Comparison of ENCODE assay signal across 19 cellular contexts in genomic region chr14:99249389-99249788, GRCh38. TPM values are rescaled to one million over a fixed set of nuclear protein-coding genes. Genes with fewer than 3 reads are reported as not detected.
DNase-seq lines count a peak whose midpoint lies in the region; ATAC-seq, FAIRE-seq and TF ChIP-seq lines count a peak whose summit lies in the region.
"Had no signal": no experiment of that assay in that cellular context is flagged by ENCODE, and none has a peak within 500 bp of the region (broad histone marks: within the 10 kb centered on the region; RNA-seq: fewer than 3 reads in every experiment).

No MANE protein-coding gene starts in this region.

- H3K9me3 ChIP-seq in CD4-positive, alpha-beta T cell (ENCODE audit: control insufficient read depth, low read length) = no peaks in the 10 kb centered on the region
- H3K9me3 ChIP-seq in neuronal stem cell (replicated peaks in 1 of 2; ENCODE audit: control insufficient read depth in 2 of 2, insufficient read depth in 1 of 2, low read depth in 1 of 2, low read length in 2 of 2) = no peaks in the 10 kb centered on the region
- H3K9me3 ChIP-seq: gastroesophageal sphincter, upper lobe of right lung had no signal

- DNase-seq in activated CD4-positive, CD25-positive, alpha-beta regulatory T cell (lab: John Stamatoyannopoulos, UW) = no peak
- DNase-seq in CD4-positive, alpha-beta T cell = no peak
- DNase-seq in activated T-helper 1 cell treated with anti-CD3 and anti-CD28 coated beads, Interleukin-12 subunit alpha, Interleukin-12 subunit beta, Interleukin-2, Interleukin-4 antibody, amounts not matched to agents 30 ng/mL and 10 ng/mL and 1 ng/mL, durations not matched to agents 14 hours and 24 hours and 36 hours (ENCODE audit: low spot score) = no peak
- peak; percentile 84 to 90 for DNase-seq in foreskin keratinocyte
- no peak for DNase-seq in HTR-8/SVneo (ENCODE audit: insufficient read length, low spot score)
- no peak for DNase-seq in neuronal stem cell (ENCODE audit: low spot score)
- DNase-seq: activated CD8-positive, alpha-beta memory T cell treated with anti-CD3 and anti-CD28 coated beads, Interleukin-2, amount 50 U/mL, for 48 hours; anterior cingulate cortex; HCEC 1CT; IMR-90; left ventricle myocardium superior; NCI-H1092; PC-9 had no signal

- H3K23ac ChIP-seq in neuronal stem cell (ENCODE audit: low read depth, low read length, poor library complexity) = no peak overlapping the region

- intact Hi-C loops in CD4-positive, alpha-beta T cell (cut with DNase I, micrococcal nuclease) = no loop called here
- intact Hi-C loops in activated T-helper 1 cell treated with anti-CD3 and anti-CD28 coated beads, Interleukin-12 subunit alpha, Interleukin-12 subunit beta, Interleukin-2, Interleukin-4 antibody, amounts not matched to agents 30 ng/mL and 10 ng/mL and 1 ng/mL, durations not matched to agents 14 hours and 24 hours and 36 hours (cut with micrococcal nuclease) = loop anchor here (2.0 to 10.0 kb wide), 2 partner anchors 15 to 815 kb away; partner anchors contain the start of gene EVL

- H3K4me3 ChIP-seq in neuronal stem cell (ENCODE audit: low read length in 2 of 2) = no peak overlapping the region
- H3K4me3 ChIP-seq: gastroesophageal sphincter, PC-9, upper lobe of right lung had no signal

- H2BK12ac ChIP-seq in neuronal stem cell (ENCODE audit: low read length) = no peak overlapping the region

- H3K14ac ChIP-seq in neuronal stem cell (ENCODE audit: low read length) = no peak overlapping the region

- H2BK5ac ChIP-seq in neuronal stem cell (ENCODE audit: low read length) = no peak overlapping the region

- peak overlapping the region; percentile 97 for H3K27ac ChIP-seq in CD4-positive, alpha-beta T cell (ENCODE audit: low read depth, low read length)
- H3K27ac ChIP-seq in foreskin keratinocyte (peak overlapping the region; percentile 50), neuronal stem cell (replicated peaks; ENCODE audit: low read length) (no peak overlapping the region)
- H3K27ac ChIP-seq: gastroesophageal sphincter, PC-9, upper lobe of right lung had no signal

- no CpG with 5 or more reads among the region's 6 CpGs for WGBS in neuronal stem cell (ENCODE audit: extremely low coverage in 2 of 2, insufficient read length in 2 of 2, insufficient replicate concordance in 1 of 2), 2 donors

- no peak overlapping the region for H3K4me2 ChIP-seq in neuronal stem cell (ENCODE audit: insufficient read depth, low read length, poor library complexity, severe bottlenecking)
- H3K4me2 ChIP-seq: PC-9 had no signal

- H3K4ac ChIP-seq in neuronal stem cell (ENCODE audit: low read length) = no peak overlapping the region

- no peak overlapping the region for H2AFZ ChIP-seq in neuronal stem cell (ENCODE audit: low read length)
- H2AFZ ChIP-seq: PC-9 had no signal

- peaks cover 90% of the 10 kb centered on the region for H3K36me3 Mint-ChIP-seq in CD4-positive, alpha-beta T cell (ENCODE audit: low read depth)
- H3K36me3 Mint-ChIP-seq in activated T-helper 1 cell treated with anti-CD3 and anti-CD28 coated beads, Interleukin-12 subunit alpha, Interleukin-12 subunit beta, Interleukin-2, Interleukin-4 antibody, amounts not matched to agents 30 ng/mL and 10 ng/mL and 1 ng/mL, durations not matched to agents 14 hours and 24 hours and 36 hours (ENCODE audit: low read depth) = peaks cover 27% of the 10 kb centered on the region

- H4K8ac ChIP-seq in neuronal stem cell (ENCODE audit: low read depth, low read length) = no peak overlapping the region

- peak; percentile 63 to 78 for ATAC-seq in activated CD4-positive, CD25-positive, alpha-beta regulatory T cell treated with anti-CD3 and anti-CD28 coated beads, Interleukin-2, amount 50 U/mL, for 24 hours
- no peak for ATAC-seq in CD4-positive, alpha-beta T cell (ENCODE audit: poor library complexity)
- peak; percentile 76 for ATAC-seq in foreskin keratinocyte
- ATAC-seq in GM19463 (IDR thresholded peaks at IDR 0.05; ENCODE audit: unreplicated experiment) = no peak
- ATAC-seq: gastroesophageal sphincter, left ventricle myocardium superior, SK-N-SH treated with all-trans-retinoic acid at 6 μM for 48 hours, upper lobe of right lung had no signal

- no peaks in the 10 kb centered on the region for H3K27me3 ChIP-seq in CD4-positive, alpha-beta T cell (ENCODE audit: control insufficient read depth, insufficient read depth, low read length)
- H3K27me3 ChIP-seq in foreskin keratinocyte (no peaks in the 10 kb centered on the region), neuronal stem cell (ENCODE audit: control insufficient read depth in 3 of 3, insufficient read depth in 3 of 3, low read depth in 1 of 3, low read length in 3 of 3) (peaks cover 14 to 74% (median 45%) of the 10 kb centered on the region in 3 experiments)

- H4K91ac ChIP-seq in neuronal stem cell (ENCODE audit: low read depth, low read length, poor library complexity) = no peak overlapping the region

- no peak for TF ChIP-seq CTCF in CD4-positive, alpha-beta T cell (IDR thresholded peaks at IDR 0.05)
- TF ChIP-seq CTCF in foreskin keratinocyte (conservative IDR thresholded peaks at IDR 0.05) = no peak

- CTCF ChIA-PET in CD4-positive, alpha-beta T cell (lab: Charles Lee) = interaction anchor here (0.8 to 1.3 kb wide), 2 partner anchors 11 to 17 kb away, joined by 3 to 4 read pairs; no protein-coding TSS in a partner anchor

- no peaks in the 10 kb centered on the region for H3K9me3 Mint-ChIP-seq in CD4-positive, alpha-beta T cell
- H3K9me3 Mint-ChIP-seq in activated T-helper 1 cell treated with anti-CD3 and anti-CD28 coated beads, Interleukin-12 subunit alpha, Interleukin-12 subunit beta, Interleukin-2, Interleukin-4 antibody, amounts not matched to agents 30 ng/mL and 10 ng/mL and 1 ng/mL, durations not matched to agents 14 hours and 24 hours and 36 hours = no peaks in the 10 kb centered on the region

- peaks cover 86% of the 10 kb centered on the region for H3K4me1 Mint-ChIP-seq in CD4-positive, alpha-beta T cell (ENCODE audit: low read depth)
- H3K4me1 Mint-ChIP-seq in activated T-helper 1 cell treated with anti-CD3 and anti-CD28 coated beads, Interleukin-12 subunit alpha, Interleukin-12 subunit beta, Interleukin-2, Interleukin-4 antibody, amounts not matched to agents 30 ng/mL and 10 ng/mL and 1 ng/mL, durations not matched to agents 14 hours and 24 hours and 36 hours (ENCODE audit: low read depth) = peaks cover 87% of the 10 kb centered on the region

- no peak overlapping the region for H2BK120ac ChIP-seq in neuronal stem cell (ENCODE audit: low read depth, low read length)

- H2AK5ac ChIP-seq in neuronal stem cell (ENCODE audit: low read depth, low read length) = no peak overlapping the region

- no peaks in the 10 kb centered on the region for H3K27me3 Mint-ChIP-seq in CD4-positive, alpha-beta T cell
- H3K27me3 Mint-ChIP-seq in activated T-helper 1 cell treated with anti-CD3 and anti-CD28 coated beads, Interleukin-12 subunit alpha, Interleukin-12 subunit beta, Interleukin-2, Interleukin-4 antibody, amounts not matched to agents 30 ng/mL and 10 ng/mL and 1 ng/mL, durations not matched to agents 14 hours and 24 hours and 36 hours (ENCODE audit: insufficient read depth) = no peaks in the 10 kb centered on the region

- H3K79me1 ChIP-seq in neuronal stem cell (ENCODE audit: low read depth, low read length) = no peaks in the 10 kb centered on the region

- H3K36me3 ChIP-seq in neuronal stem cell (replicated peaks in 1 of 2; ENCODE audit: control insufficient read depth in 2 of 2, insufficient read depth in 2 of 2, low read length in 2 of 2) = no peaks in the 10 kb centered on the region
- H3K36me3 ChIP-seq: gastroesophageal sphincter, upper lobe of right lung had no signal

- no peak overlapping the region for H3K9ac ChIP-seq in neuronal stem cell (ENCODE audit: low read depth, low read length, poor library complexity)

- peak overlapping the region; percentile 83 for H3K4me3 Mint-ChIP-seq in CD4-positive, alpha-beta T cell
- peak overlapping the region; percentile 79 for H3K4me3 Mint-ChIP-seq in activated T-helper 1 cell treated with anti-CD3 and anti-CD28 coated beads, Interleukin-12 subunit alpha, Interleukin-12 subunit beta, Interleukin-2, Interleukin-4 antibody, amounts not matched to agents 30 ng/mL and 10 ng/mL and 1 ng/mL, durations not matched to agents 14 hours and 24 hours and 36 hours

- H3K18ac ChIP-seq in neuronal stem cell (ENCODE audit: low read length) = no peak overlapping the region

- peak overlapping the region; percentile 99 for H3K27ac Mint-ChIP-seq in CD4-positive, alpha-beta T cell
- peak overlapping the region; percentile 92 for H3K27ac Mint-ChIP-seq in activated T-helper 1 cell treated with anti-CD3 and anti-CD28 coated beads, Interleukin-12 subunit alpha, Interleukin-12 subunit beta, Interleukin-2, Interleukin-4 antibody, amounts not matched to agents 30 ng/mL and 10 ng/mL and 1 ng/mL, durations not matched to agents 14 hours and 24 hours and 36 hours

- H3K4me1 ChIP-seq in foreskin keratinocyte (peaks cover 48% of the 10 kb centered on the region), neuronal stem cell (ENCODE audit: control insufficient read depth in 2 of 2, insufficient read depth in 1 of 2, low read depth in 1 of 2, low read length in 2 of 2) (peaks cover 3% of the 10 kb centered on the region in 2 donors)
- H3K4me1 ChIP-seq: upper lobe of right lung had no signal

- POLR2A ChIA-PET in CD4-positive, alpha-beta T cell (lab: Charles Lee) = interaction anchor here (1.2 to 83.0 kb wide), 3 partner anchors 6 to 1114 kb away, joined by 4 to 4389 read pairs (median 4389); partner anchors contain the start of gene BCL11B

- H2BK15ac ChIP-seq in neuronal stem cell (ENCODE audit: low read length) = no peak overlapping the region

- no peak for FAIRE-seq in HTR-8/SVneo (lab: Jason Lieb, UNC)
- FAIRE-seq: endothelial cell of umbilical vein had no signal

RNA-seq across cellular contexts. Expression of gene BCL11B, which starts 22.6 kb away (rescaled TPM):
- 100 to 1,000 TPM; 244 to 254 TPM for total RNA-seq in CD4-positive, alpha-beta T cell
- 43.5 and 45.4 TPM in 2 replicates for total RNA-seq in activated T-helper 1 cell treated with anti-CD3 and anti-CD28 coated beads, Interleukin-12 subunit alpha, Interleukin-12 subunit beta, Interleukin-2, Interleukin-4 antibody, amounts not matched to agents 30 ng/mL and 10 ng/mL and 1 ng/mL, durations not matched to agents 14 hours and 24 hours and 36 hours
- 15.4 and 16.3 TPM in 2 replicates for total RNA-seq in foreskin keratinocyte
- polyA plus RNA-seq in foreskin keratinocyte = 3.8 and 4.4 TPM in 2 replicates
- polyA plus RNA-seq in neuronal stem cell (2013, experiment 1 of 2) = 0.77 TPM
- 0.90 TPM for polyA plus RNA-seq in neuronal stem cell (2013, experiment 2 of 2)
- total RNA-seq: PC-9 had no signal
- polyA plus RNA-seq: IMR-90 had no signal

Comparison
In these comparisons a context has a peak if more than half of its experiments do, and no peak if none do; other contexts are left out.
1. ATAC-seq: peak in activated CD4-positive, CD25-positive, alpha-beta regulatory T cell treated with anti-CD3 and anti-CD28 coated beads, Interleukin-2, amount 50 U/mL, for 24 hours (2 of 2) and foreskin keratinocyte (single experiment); none in CD4-positive, alpha-beta T cell (single experiment) and GM19463 (single experiment).
2. DNase-seq: peak in foreskin keratinocyte (2 of 2); none in activated CD4-positive, CD25-positive, alpha-beta regulatory T cell (0 of 4), CD4-positive, alpha-beta T cell (0 of 10), activated T-helper 1 cell treated with anti-CD3 and anti-CD28 coated beads, Interleukin-12 subunit alpha, Interleukin-12 subunit beta, Interleukin-2, Interleukin-4 antibody, amounts not matched to agents 30 ng/mL and 10 ng/mL and 1 ng/mL, durations not matched to agents 14 hours and 24 hours and 36 hours (single experiment), HTR-8/SVneo (single experiment) and neuronal stem cell (single experiment).